ENCODE assay signal across 9 cellular contexts in genomic region chr4:81314196-81314896, GRCh38.
DNase-seq lines count a peak whose midpoint lies in the region; ATAC-seq and TF ChIP-seq lines count a peak whose summit lies in the region.
"Had no signal": no experiment of that assay in that cellular context is flagged by ENCODE, and none has a peak within 500 bp of the region (broad histone marks: within the 10 kb centered on the region; RNA-seq: fewer than 3 reads in every experiment).

No MANE protein-coding gene starts in this region.

- H3K9me3 ChIP-seq in colonic mucosa, result no peaks in the 10 kb centered on the region

- peak overlapping the region; percentile 63 for H3K27ac ChIP-seq in colonic mucosa

- no peak overlapping the region for H3K4me3 ChIP-seq in colonic mucosa

- peak overlapping the region in 1 of 6 donors; percentile 47 for H3K27ac Mint-ChIP-seq in naive B cell
- no peak overlapping the region for H3K27ac Mint-ChIP-seq in activated T-helper 2 cell treated with anti-CD3 and anti-CD28 coated beads, Interferon-gamma antibody, Interleukin-2, Interleukin-4, amounts not matched to agents 10 μg/mL and 5 μg/mL and 100 μg/mL, durations not matched to agents 14 hours and 24 hours and 36 hours

- intact Hi-C loops in colonic mucosa (cut with DNase I), result no loop called here
- intact Hi-C loops in activated T-helper 2 cell treated with anti-CD3 and anti-CD28 coated beads, Interferon-gamma antibody, Interleukin-2, Interleukin-4, amounts not matched to agents 10 μg/mL and 5 μg/mL and 100 μg/mL, durations not matched to agents 14 hours and 24 hours and 36 hours (cut with micrococcal nuclease), result no loop called here

- H3K9me3 Mint-ChIP-seq in naive B cell, result peaks cover 0 to 3% (median 0%) of the 10 kb centered on the region in 7 donors
- H3K9me3 Mint-ChIP-seq in activated T-helper 2 cell treated with anti-CD3 and anti-CD28 coated beads, Interferon-gamma antibody, Interleukin-2, Interleukin-4, amounts not matched to agents 10 μg/mL and 5 μg/mL and 100 μg/mL, durations not matched to agents 14 hours and 24 hours and 36 hours, result no peaks in the 10 kb centered on the region

- H3K4me1 ChIP-seq in colonic mucosa, result peaks cover 6% of the 10 kb centered on the region

- TF ChIP-seq CTCF in colonic mucosa (IDR thresholded peaks at IDR 0.05), result no peak

- no peaks in the 10 kb centered on the region for H3K36me3 ChIP-seq in colonic mucosa

- H3K4me1 Mint-ChIP-seq in naive B cell, result peaks cover 8 to 13% (median 9%) of the 10 kb centered on the region in 3 donors
- no peaks in the 10 kb centered on the region for H3K4me1 Mint-ChIP-seq in activated T-helper 2 cell treated with anti-CD3 and anti-CD28 coated beads, Interferon-gamma antibody, Interleukin-2, Interleukin-4, amounts not matched to agents 10 μg/mL and 5 μg/mL and 100 μg/mL, durations not matched to agents 14 hours and 24 hours and 36 hours (ENCODE audit: low read depth)

- DNase-seq in Daoy (ENCODE audit: low read depth) (peak; percentile 65), NCI-H146 treated with DMSO at 0.1 percent for 48 hours (lab: John Stamatoyannopoulos, UW; ENCODE audit: unreplicated experiment) (peak; percentile 27), colonic mucosa (peak; percentile 98), naive B cell (no peak), activated T-cell treated with anti-CD3 and anti-CD28 coated beads for 4 hours (no peak)
- no peak for DNase-seq in activated T-helper 2 cell treated with anti-CD3 and anti-CD28 coated beads, Interferon-gamma antibody, Interleukin-2, Interleukin-4, amounts not matched to agents 10 μg/mL and 5 μg/mL and 100 μg/mL, durations not matched to agents 14 hours and 24 hours and 36 hours (ENCODE audit: low spot score)
- DNase-seq in stimulated activated CD4-positive, alpha-beta T cell treated with anti-CD3 and anti-CD28 coated beads, Interleukin-4, amount 100 ng/mL, for 4 hours, result no peak
- DNase-seq: activated T-cell treated with anti-CD3 and anti-CD28 coated beads, Interleukin-2, amount 50 U/mL, for 1 hour had no signal

- H3K27me3 Mint-ChIP-seq in naive B cell, result peaks cover 0 to 9% (median 8%) of the 10 kb centered on the region in 3 donors
- no peaks in the 10 kb centered on the region for H3K27me3 Mint-ChIP-seq in activated T-helper 2 cell treated with anti-CD3 and anti-CD28 coated beads, Interferon-gamma antibody, Interleukin-2, Interleukin-4, amounts not matched to agents 10 μg/mL and 5 μg/mL and 100 μg/mL, durations not matched to agents 14 hours and 24 hours and 36 hours (ENCODE audit: low read depth)

- H3K36me3 Mint-ChIP-seq in naive B cell, result no peaks in the 10 kb centered on the region
- no peaks in the 10 kb centered on the region for H3K36me3 Mint-ChIP-seq in activated T-helper 2 cell treated with anti-CD3 and anti-CD28 coated beads, Interferon-gamma antibody, Interleukin-2, Interleukin-4, amounts not matched to agents 10 μg/mL and 5 μg/mL and 100 μg/mL, durations not matched to agents 14 hours and 24 hours and 36 hours (ENCODE audit: low read depth)

- no peak overlapping the region for H3K4me3 Mint-ChIP-seq in naive B cell
- H3K4me3 Mint-ChIP-seq in activated T-helper 2 cell treated with anti-CD3 and anti-CD28 coated beads, Interferon-gamma antibody, Interleukin-2, Interleukin-4, amounts not matched to agents 10 μg/mL and 5 μg/mL and 100 μg/mL, durations not matched to agents 14 hours and 24 hours and 36 hours (ENCODE audit: low read depth), result no peak overlapping the region

- no peaks in the 10 kb centered on the region for H3K27me3 ChIP-seq in colonic mucosa

- H3K9ac ChIP-seq in colonic mucosa (ENCODE audit: low read depth in 2 of 2, low read length in 2 of 2), result no peak overlapping the region

- ATAC-seq in naive B cell (ENCODE audit: low read depth in 2 of 2) (peak; percentile 32 to 46), HG02884 (IDR thresholded peaks at IDR 0.05; ENCODE audit: unreplicated experiment) (no peak)

Comparison
In these comparisons a context has a peak if more than half of its experiments do, and no peak if none do; other contexts are left out.
1. DNase-seq: peak in Daoy (single experiment), NCI-H146 treated with DMSO at 0.1 percent for 48 hours (single experiment) and colonic mucosa (single experiment); none in naive B cell (single experiment), activated T-helper 2 cell treated with anti-CD3 and anti-CD28 coated beads, Interferon-gamma antibody, Interleukin-2, Interleukin-4, amounts not matched to agents 10 μg/mL and 5 μg/mL and 100 μg/mL, durations not matched to agents 14 hours and 24 hours and 36 hours (single experiment), activated T-cell treated with anti-CD3 and anti-CD28 coated beads for 4 hours (single experiment) and stimulated activated CD4-positive, alpha-beta T cell treated with anti-CD3 and anti-CD28 coated beads, Interleukin-4, amount 100 ng/mL, for 4 hours (0 of 2).